1 cellular context compared by ENCODE assay signal in genomic region chr20:49653925-49654324, GRCh38.
TF ChIP-seq lines count a peak whose summit lies in the region.

No MANE protein-coding gene starts in this region.

TF ChIP-seq in GM23338, 12 proteins besides CTCF, POLR2A, EP300 and RAD21 (continued from another document):
- no peak for TF ChIP-seq ZNF462 (CRISPR knock-in tag; IDR thresholded peaks at IDR 0.05)
